ENCODE assay signal across 8 cellular contexts in the genomic region with DNA sequence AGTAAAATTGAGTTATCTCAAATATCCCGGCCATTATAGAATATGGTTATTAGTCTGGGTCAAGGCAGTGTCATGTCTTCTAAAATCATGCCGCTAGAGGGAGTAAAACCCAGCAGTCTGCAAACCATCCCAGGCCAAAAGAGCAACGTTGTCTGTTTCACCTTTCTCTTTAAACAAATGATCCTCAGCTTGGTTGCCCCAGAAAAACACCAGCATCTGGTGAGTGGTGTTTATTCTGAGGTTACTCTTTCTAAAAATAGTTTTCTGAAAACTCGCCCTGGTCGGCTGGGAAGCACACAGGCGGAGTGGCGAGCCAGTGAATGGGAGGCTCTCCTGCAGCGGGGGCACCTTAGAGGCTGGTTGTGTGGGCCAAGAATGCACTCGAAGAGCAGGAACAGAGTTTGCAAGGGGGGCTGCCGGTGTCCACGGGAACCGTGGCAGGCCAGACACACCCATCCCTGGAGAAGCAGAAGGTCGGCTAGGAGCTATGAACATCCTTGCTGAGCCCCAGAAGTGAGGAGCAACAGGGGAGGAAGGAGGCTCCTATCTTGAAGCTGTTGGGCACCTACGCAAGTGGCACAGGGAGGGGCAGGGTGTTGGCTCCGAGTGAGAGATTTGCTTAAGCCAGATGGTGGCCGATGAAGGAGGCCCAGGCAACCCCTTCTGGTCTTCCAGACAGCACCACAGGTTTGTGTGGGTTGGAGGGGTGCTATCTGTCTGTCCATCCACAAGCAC.
A peak's percentile ranks its signal among the peaks of the same experiment; 100 is the strongest.
DNase-seq lines count a peak whose midpoint lies in the region; ATAC-seq and TF ChIP-seq lines count a peak whose summit lies in the region.

No MANE protein-coding gene starts in this region.

- POLR2A ChIA-PET in AG04450 (lab: Yijun Ruan, JAX), result interaction anchor here (0.9 to 1.0 kb wide), 3 partner anchors 163 to 227 kb away, joined by 3 read pairs; no protein-coding TSS in a partner anchor

- H3K27me3 ChIP-seq in AG04450 (ENCODE audit: control insufficient read depth, insufficient read depth, low read length), result no peaks in the 10 kb centered on the region

- DNase-seq in AG04450 (ENCODE audit: low read depth, low spot score) (peak; percentile 88), NCI-H2081 treated with DMSO at 0.1 percent for 48 hours (lab: John Stamatoyannopoulos, UW) (peak; percentile 94), cardiac fibroblast (ENCODE audit: low read depth in 2 of 2) (peak; percentile 90 to 92), left colon (peak; percentile 77 to 81)
- peak; percentile 61 for DNase-seq in stimulated activated CD4-positive, alpha-beta T cell treated with anti-CD3 and anti-CD28 coated beads, Interleukin-2, amount 100 ng/mL, for 4 hours (ENCODE audit: low read depth)

- ATAC-seq in GM18511 (IDR thresholded peaks at IDR 0.05; ENCODE audit: unreplicated experiment) (peak; percentile 78), HG02970 (IDR thresholded peaks at IDR 0.05; ENCODE audit: low FRiP score, unreplicated experiment) (peak; percentile 82), left colon (peak; percentile 84)

- TF ChIP-seq CTCF in AG04450 (IDR thresholded peaks at IDR 0.05; ENCODE audit: low read depth, low read length) (peak; percentile 87), WI38 (IDR thresholded peaks at IDR 0.05; ENCODE audit: low read depth, low read length) (peak; percentile 63), cardiac fibroblast (IDR thresholded peaks at IDR 0.05; ENCODE audit: low read depth, low read length) (peak; percentile 72)

- H3K4me3 ChIP-seq in AG04450 (ENCODE audit: low read depth, low read length), result no peak overlapping the region
- no peak overlapping the region for H3K4me3 ChIP-seq in WI38 (ENCODE audit: low read depth, low read length)
- H3K4me3 ChIP-seq in cardiac fibroblast (replicated peaks in 1 of 2; ENCODE audit: low read depth in 2 of 2, low read length in 2 of 2), result no peak overlapping the region

- no peaks in the 10 kb centered on the region for H3K9me3 ChIP-seq in AG04450 (ENCODE audit: control insufficient read depth, insufficient read depth, low read length)

- H3K27ac ChIP-seq in AG04450 (ENCODE audit: low read depth, low read length), result no peak overlapping the region

- CTCF ChIA-PET in AG04450 (lab: Charles Lee), result interaction anchor here (0.6 to 15.1 kb wide), 16 partner anchors 9 to 541 kb away, joined by 3 to 258 read pairs (median 4); no protein-coding TSS in a partner anchor

- intact Hi-C loops in left colon (cut with DNase I, micrococcal nuclease), result loop anchor here (2.0 to 10.0 kb wide), 2 partner anchors 115 to 341 kb away; no protein-coding TSS in a partner anchor
